ENCODE assay signal across 8 cellular contexts in the genomic region with DNA sequence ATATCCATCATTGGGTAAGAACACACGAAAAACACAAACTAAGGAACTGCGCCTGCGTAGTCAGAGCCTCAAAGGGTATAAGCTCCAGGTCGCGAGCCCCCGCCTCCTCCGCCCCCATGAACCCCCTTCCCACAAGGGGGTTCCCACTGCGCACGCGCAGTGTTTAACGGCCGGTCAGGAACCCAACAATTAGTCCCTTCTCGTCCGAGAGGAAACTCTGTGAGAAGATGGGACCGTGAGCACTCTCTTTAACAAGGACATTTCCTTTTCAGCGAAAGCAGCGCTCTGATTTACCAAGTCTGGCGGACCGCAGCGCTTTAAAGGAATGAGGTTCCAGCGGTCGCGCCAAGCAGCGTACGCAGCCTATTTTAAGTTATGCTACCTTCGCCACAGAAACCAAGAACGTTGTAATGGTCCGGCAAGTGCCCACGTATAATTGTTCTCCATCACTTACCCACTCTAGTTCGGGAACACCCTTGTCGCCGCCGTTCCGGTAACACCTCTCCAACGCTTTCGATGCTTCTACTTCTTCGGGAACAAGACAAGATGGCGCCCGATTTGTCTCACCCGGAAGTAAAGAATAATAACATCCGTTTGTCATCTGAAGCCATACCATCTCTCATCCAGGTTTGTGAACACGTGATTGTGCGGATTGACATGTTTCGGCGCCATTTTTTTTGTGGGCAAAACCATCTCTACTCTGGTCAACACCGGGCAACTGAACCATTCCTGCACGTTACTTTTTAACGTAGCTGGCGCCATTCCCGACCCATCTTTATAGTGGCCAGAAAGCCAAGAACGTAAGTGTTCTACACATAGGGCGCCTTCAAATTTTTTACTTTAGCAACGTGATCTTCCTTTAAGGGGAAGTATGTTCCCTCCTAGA. TPM values are rescaled to one million over a fixed set of nuclear protein-coding genes. Genes with fewer than 3 reads are reported as not detected.
DNase-seq lines count a peak whose midpoint lies in the region; ATAC-seq and TF ChIP-seq lines count a peak whose summit lies in the region.

A gene with protein sequence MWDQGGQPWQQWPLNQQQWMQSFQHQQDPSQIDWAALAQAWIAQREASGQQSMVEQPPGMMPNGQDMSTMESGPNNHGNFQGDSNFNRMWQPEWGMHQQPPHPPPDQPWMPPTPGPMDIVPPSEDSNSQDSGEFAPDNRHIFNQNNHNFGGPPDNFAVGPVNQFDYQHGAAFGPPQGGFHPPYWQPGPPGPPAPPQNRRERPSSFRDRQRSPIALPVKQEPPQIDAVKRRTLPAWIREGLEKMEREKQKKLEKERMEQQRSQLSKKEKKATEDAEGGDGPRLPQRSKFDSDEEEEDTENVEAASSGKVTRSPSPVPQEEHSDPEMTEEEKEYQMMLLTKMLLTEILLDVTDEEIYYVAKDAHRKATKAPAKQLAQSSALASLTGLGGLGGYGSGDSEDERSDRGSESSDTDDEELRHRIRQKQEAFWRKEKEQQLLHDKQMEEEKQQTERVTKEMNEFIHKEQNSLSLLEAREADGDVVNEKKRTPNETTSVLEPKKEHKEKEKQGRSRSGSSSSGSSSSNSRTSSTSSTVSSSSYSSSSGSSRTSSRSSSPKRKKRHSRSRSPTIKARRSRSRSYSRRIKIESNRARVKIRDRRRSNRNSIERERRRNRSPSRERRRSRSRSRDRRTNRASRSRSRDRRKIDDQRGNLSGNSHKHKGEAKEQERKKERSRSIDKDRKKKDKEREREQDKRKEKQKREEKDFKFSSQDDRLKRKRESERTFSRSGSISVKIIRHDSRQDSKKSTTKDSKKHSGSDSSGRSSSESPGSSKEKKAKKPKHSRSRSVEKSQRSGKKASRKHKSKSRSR (minus strand): TSS at position 548 of the 886 bp plus-strand sequence. CDS start 10,649 bp downstream, outside the sequence.

- H2AFZ ChIP-seq in Karpas-422 (ENCODE audit: low read length): peak within 1 kb of the TSS; percentile 77

- no peak for TF ChIP-seq CTCF in esophagus squamous epithelium (IDR thresholded peaks at IDR 0.05)

- H3K4me2 ChIP-seq in Karpas-422 (ENCODE audit: low read depth, low read length, poor library complexity, severe bottlenecking): peak within 1 kb of the TSS; percentile 90

- no peaks in the 10 kb centered on the region for H3K9me3 ChIP-seq in Karpas-422 (ENCODE audit: low read length)
- H3K9me3 ChIP-seq in esophagus squamous epithelium: no peaks in the 10 kb centered on the region

- H3K9me2 ChIP-seq in Karpas-422 (replicated peaks; ENCODE audit: insufficient read depth, low read length): no peaks in the 10 kb centered on the region

- peak within 1 kb of the TSS; percentile 87 for H3K9ac ChIP-seq in Karpas-422 (ENCODE audit: low read length)

- DNase-seq in DMS79 treated with DMSO at 0.1 percent for 48 hours (lab: John Stamatoyannopoulos, UW) (peak; percentile 99), Karpas-422 (peak; percentile 98), RKO (ENCODE audit: low spot score) (peak; percentile 99), activated T-helper 1 cell treated with Interleukin-2 at 50 U/mL for 16 hours (ENCODE audit: low read depth) (peak; percentile 70), esophagus squamous epithelium (lab: John Stamatoyannopoulos, UW) (peak; percentile 75), myocyte (ENCODE audit: low read depth) (peak; percentile 99)
- peak; percentile 63 to 79 for DNase-seq in stimulated activated CD8-positive, alpha-beta memory T cell treated with anti-CD3 and anti-CD28 coated beads, Interleukin-7, amount 100 ng/mL, for 48 hours (ENCODE audit: extremely low read depth in 1 of 2, low read depth in 1 of 2)

- H3K27ac ChIP-seq in Karpas-422 (ENCODE audit: low read length) (peak within 1 kb of the TSS; percentile 87), esophagus squamous epithelium (peak within 1 kb of the TSS; percentile 88 to 100 (median 98))

- peak within 1 kb of the TSS; percentile 80 for H3K4me3 ChIP-seq in Karpas-422 (ENCODE audit: low read length)
- H3K4me3 ChIP-seq in esophagus squamous epithelium: peak within 1 kb of the TSS; percentile 50 to 93 (median 88)

- peaks cover 28% of the 10 kb centered on the region for H3K36me3 ChIP-seq in Karpas-422 (ENCODE audit: insufficient read depth, low read length)
- peaks cover 0 to 15% (median 0%) of the 10 kb centered on the region in 3 donors for H3K36me3 ChIP-seq in esophagus squamous epithelium

- intact Hi-C loops in esophagus squamous epithelium (cut with DNase I): loop anchor here (10.0 kb wide), 1 partner anchor 90 kb away; no protein-coding TSS in a partner anchor

- peak; percentile 87 for ATAC-seq in GM21825 (IDR thresholded peaks at IDR 0.05; ENCODE audit: unreplicated experiment)

- TF ChIP-seq POLR2A in esophagus squamous epithelium (IDR thresholded peaks at IDR 0.05): peak in 2 of 4 donors; percentile 22 to 41

- no peaks in the 10 kb centered on the region for H3K27me3 ChIP-seq in Karpas-422 (ENCODE audit: low read length)
- no peaks in the 10 kb centered on the region for H3K27me3 ChIP-seq in esophagus squamous epithelium

- H3K79me2 ChIP-seq in Karpas-422 (ENCODE audit: low read length): peaks cover 86% of the 10 kb centered on the region

- 1% methylated on average over 42 to 47 of the region's 53 CpGs for WGBS in esophagus squamous epithelium, 2 donors

- peaks cover 37% of the 10 kb centered on the region for H4K20me1 ChIP-seq in Karpas-422 (ENCODE audit: insufficient read depth, low read depth, low read length)

- H3K4me1 ChIP-seq in Karpas-422 (ENCODE audit: low read length) (peaks cover 63% of the 10 kb centered on the region), esophagus squamous epithelium (peaks cover 19 to 69% (median 36%) of the 10 kb centered on the region in 3 donors)

RNA-seq across cellular contexts. Expression of the gene that starts here (rescaled TPM):
- 147 and 288 TPM in 2 replicates for total RNA-seq in Karpas-422 (2014; rRNA removed; shearing (Covaris generic); ENCODE audit: low replicate concordance)
- total RNA-seq in esophagus squamous epithelium: 100 to 1,000 TPM in 1 of 4 donors, 10 to 100 TPM in 3; 24.3 to 118 (median 47.4) TPM
- 108 and 117 TPM in 2 replicates for total RNA-seq in myocyte
- polyA plus RNA-seq in myocyte (2012): 49.8 TPM

Comparison
In these comparisons a context has a peak if more than half of its experiments do, and no peak if none do; other contexts are left out.
1. Peak in every context shown above with its lines: DNase-seq, ATAC-seq, H3K4me3 ChIP-seq and H3K27ac ChIP-seq.